In genomic region chr3:25432191-25432720, GRCh38 we compare ENCODE assay signal across 23 cellular contexts. TPM values are rescaled to one million over a fixed set of nuclear protein-coding genes. Genes with fewer than 3 reads are reported as not detected.
DNase-seq lines count a peak whose midpoint lies in the region; ATAC-seq and TF ChIP-seq lines count a peak whose summit lies in the region.
"Had no signal": no experiment of that assay in that cellular context is flagged by ENCODE, and none has a peak within 500 bp of the region (broad histone marks: within the 10 kb centered on the region; RNA-seq: fewer than 3 reads in every experiment).

No MANE protein-coding gene starts in this region.

- no peak overlapping the region for H3K4me3 Mint-ChIP-seq in MCF 10A (ENCODE audit: unreplicated experiment)
- peak overlapping the region; percentile 90 for H3K4me3 Mint-ChIP-seq in endodermal cell
- H3K4me3 Mint-ChIP-seq in nephron progenitor cell, result peak overlapping the region; percentile 91
- H3K4me3 Mint-ChIP-seq: CD4-positive, CD25-positive, alpha-beta regulatory T cell; dendritic cell treated with granulocyte-macrophage colony-stimulating factor and Interleukin-4, amounts not matched to agents 40 ng/mL and 50 ng/mL, for 4 days had no signal

- ATAC-seq in GM18870 (IDR thresholded peaks at IDR 0.05; ENCODE audit: unreplicated experiment) (no peak), GM19324 (IDR thresholded peaks at IDR 0.05; ENCODE audit: low FRiP score, unreplicated experiment) (no peak)

- H3K4me1 ChIP-seq in breast epithelium, result no peaks in the 10 kb centered on the region
- H3K4me1 ChIP-seq in endodermal cell (ENCODE audit: control insufficient read depth, insufficient read depth, low read length), result peaks cover 25% of the 10 kb centered on the region
- peaks cover 0 to 37% (median 4%) of the 10 kb centered on the region in 4 donors for H3K4me1 ChIP-seq in tibial nerve

- H3K9me3 ChIP-seq in breast epithelium (no peaks in the 10 kb centered on the region), endodermal cell (ENCODE audit: control insufficient read depth, low read length) (no peaks in the 10 kb centered on the region), tibial nerve (no peaks in the 10 kb centered on the region)

- TF ChIP-seq CTCF in breast epithelium (IDR thresholded peaks at IDR 0.05), result no peak
- TF ChIP-seq CTCF in MCF 10A (IDR thresholded peaks at IDR 0.05; ENCODE audit: unreplicated experiment), result no peak
- no peak for TF ChIP-seq CTCF in endodermal cell (conservative IDR thresholded peaks at IDR 0.05)
- no peak for TF ChIP-seq CTCF in nephron progenitor cell (IDR thresholded peaks at IDR 0.05)
- no peak for TF ChIP-seq CTCF in tibial nerve (IDR thresholded peaks at IDR 0.05)

- peak overlapping the region; percentile 82 for H3K9ac ChIP-seq in endodermal cell (ENCODE audit: extremely low read depth, low read length, poor library complexity, severe bottlenecking)

- CTCF ChIA-PET in MCF 10A (lab: Yijun Ruan, JAX), result interaction anchor here (0.9 to 1.5 kb wide), 2 partner anchors 9 to 11 kb away, joined by 3 to 8 read pairs; no protein-coding TSS in a partner anchor

- TF ChIP-seq EP300 in tibial nerve (IDR thresholded peaks at IDR 0.05), result no peak

- H3K27ac ChIP-seq in breast epithelium (peak overlapping the region; percentile 66 to 89), endodermal cell (ENCODE audit: low read depth, low read length) (no peak overlapping the region), tibial nerve (peak overlapping the region; percentile 44 to 92 (median 70))
- H3K27ac ChIP-seq: PC-9 had no signal

- POLR2A ChIA-PET in MCF 10A (lab: Yijun Ruan, JAX), result no interaction called here

- H3K4me1 Mint-ChIP-seq in MCF 10A (ENCODE audit: insufficient read depth, unreplicated experiment) (no peaks in the 10 kb centered on the region), endodermal cell (peaks cover 48% of the 10 kb centered on the region), nephron progenitor cell (peaks cover 82% of the 10 kb centered on the region)

- TF ChIP-seq POLR2A in breast epithelium (IDR thresholded peaks at IDR 0.05), result no peak
- no peak for TF ChIP-seq POLR2A in tibial nerve (IDR thresholded peaks at IDR 0.05)

- WGBS in endodermal cell (ENCODE audit: insufficient coverage in 1 of 2, insufficient read length in 1 of 2), 2 experiments, result 75 to 93% methylated on average over 2 to 4 of the region's 4 CpGs
- 36 to 39% methylated on average over 4 of the region's 4 CpGs for WGBS in tibial nerve, 2 donors

- intact Hi-C loops in breast epithelium (cut with DNase I; ENCODE audit: low total_unique reads) (no loop called here), MCF 10A (cut with micrococcal nuclease) (no loop called here)

- H3K4me3 ChIP-seq in breast epithelium (peak overlapping the region in 2 of 3 donors; percentile 40 to 61), endodermal cell (ENCODE audit: low read length) (peak overlapping the region; percentile 94), tibial nerve (peak overlapping the region; percentile 2 to 70 (median 7))
- H3K4me3 ChIP-seq: PC-9 had no signal

- H3K36me3 Mint-ChIP-seq in MCF 10A (ENCODE audit: insufficient read depth, unreplicated experiment) (no peaks in the 10 kb centered on the region), endodermal cell (ENCODE audit: low read depth) (peaks cover 5% of the 10 kb centered on the region), nephron progenitor cell (ENCODE audit: low read depth) (no peaks in the 10 kb centered on the region)
- H3K36me3 Mint-ChIP-seq: CD4-positive, CD25-positive, alpha-beta regulatory T cell had no signal

- H3K27me3 Mint-ChIP-seq in MCF 10A (ENCODE audit: insufficient read depth, unreplicated experiment), result peaks cover 30% of the 10 kb centered on the region
- H3K27me3 Mint-ChIP-seq in endodermal cell (ENCODE audit: insufficient read depth), result peaks cover 10% of the 10 kb centered on the region
- peaks cover 4% of the 10 kb centered on the region for H3K27me3 Mint-ChIP-seq in nephron progenitor cell (ENCODE audit: low read depth, poor library complexity)

- no peaks in the 10 kb centered on the region for H3K36me3 ChIP-seq in breast epithelium
- no peaks in the 10 kb centered on the region for H3K36me3 ChIP-seq in endodermal cell (ENCODE audit: control insufficient read depth, insufficient read depth, low read length)
- no peaks in the 10 kb centered on the region for H3K36me3 ChIP-seq in tibial nerve

- BruUV-seq in MCF 10A (replicated peaks; lab: Mats Ljungman, UMichigan), result no TSS peak

- DNase-seq in breast epithelium (ENCODE audit: low spot score in 2 of 2) (no peak), MCF 10A (ENCODE audit: unreplicated experiment) (no peak), endodermal cell (no peak), nephron progenitor cell (no peak), tibial nerve (ENCODE audit: low spot score in 2 of 2) (no peak), mesenteric fat pad (ENCODE audit: low spot score) (no peak)
- DNase-seq: 8988T; activated effector memory CD4-positive, alpha-beta T cell treated with anti-CD3 and anti-CD28 coated beads, Interleukin-2, amount 50 U/mL, for 16 hours; amniotic stem cell; CD4-positive, CD25-positive, alpha-beta regulatory T cell; erythroblast; hypothalamus; Kasumi-1; NCI-H1105; NCI-H526 treated with DMSO at 0.1 percent for 48 hours; occipital lobe; PC-9; small intestine; T1000 had no signal

- H3K27ac Mint-ChIP-seq in MCF 10A (ENCODE audit: low read depth, unreplicated experiment) (no peak overlapping the region), endodermal cell (no peak overlapping the region), nephron progenitor cell (no peak overlapping the region)
- H3K27ac Mint-ChIP-seq: CD4-positive, CD25-positive, alpha-beta regulatory T cell; dendritic cell treated with granulocyte-macrophage colony-stimulating factor and Interleukin-4, amounts not matched to agents 40 ng/mL and 50 ng/mL, for 4 days had no signal

- no peaks in the 10 kb centered on the region for H3K27me3 ChIP-seq in breast epithelium
- H3K27me3 ChIP-seq in endodermal cell (ENCODE audit: control insufficient read depth, insufficient read depth, low read length, poor library complexity, severe bottlenecking), result no peaks in the 10 kb centered on the region
- no peaks in the 10 kb centered on the region for H3K27me3 ChIP-seq in tibial nerve

- no peaks in the 10 kb centered on the region for H3K9me3 Mint-ChIP-seq in MCF 10A (ENCODE audit: unreplicated experiment)
- peaks cover 2% of the 10 kb centered on the region for H3K9me3 Mint-ChIP-seq in endodermal cell
- H3K9me3 Mint-ChIP-seq in nephron progenitor cell, result no peaks in the 10 kb centered on the region
- H3K9me3 Mint-ChIP-seq: dendritic cell treated with granulocyte-macrophage colony-stimulating factor and Interleukin-4, amounts not matched to agents 40 ng/mL and 50 ng/mL, for 4 days had no signal

RNA-seq across cellular contexts. Expression of gene RARB, which starts 4.2 kb away (rescaled TPM):
- 10 to 100 TPM in 1 of 3 donors, 1 to 10 TPM in 1, under 1 TPM in 1; 0.80 to 20.1 (median 8.2) TPM for total RNA-seq in breast epithelium
- not detected in 2 replicates for total RNA-seq in MCF 10A (2022)
- 10 to 100 TPM; 21.5 to 21.9 TPM for total RNA-seq in endodermal cell
- polyA plus RNA-seq in endodermal cell (2013, experiment 1 of 2), result 10.8 TPM
- polyA plus RNA-seq in endodermal cell (2013, experiment 2 of 2), result 8.2 TPM
- 10 to 100 TPM in 3 of 4 donors, 1 to 10 TPM in 1; 9.3 to 22.6 (median 15.1) TPM for total RNA-seq in tibial nerve
- 4.8 TPM for total RNA-seq in mesenteric fat pad
- total RNA-seq: CD4-positive, CD25-positive, alpha-beta regulatory T cell; HT-29 had no signal

Comparison
In these comparisons a context has a peak if more than half of its experiments do, and no peak if none do; other contexts are left out.
1. H3K4me3 ChIP-seq: peak in every context shown above with its lines; median percentile 94 in endodermal cell; 50 in breast epithelium; 7 in tibial nerve.